ENCODE assay signal across 8 cellular contexts in genomic region chr3:13479582-13480339, GRCh38. TPM values are rescaled to one million over a fixed set of nuclear protein-coding genes. Genes with fewer than 3 reads are reported as not detected.
A peak's percentile ranks its signal among the peaks of the same experiment; 100 is the strongest.
DNase-seq lines count a peak whose midpoint lies in the region; ATAC-seq, FAIRE-seq and TF ChIP-seq lines count a peak whose summit lies in the region.

A gene with protein sequence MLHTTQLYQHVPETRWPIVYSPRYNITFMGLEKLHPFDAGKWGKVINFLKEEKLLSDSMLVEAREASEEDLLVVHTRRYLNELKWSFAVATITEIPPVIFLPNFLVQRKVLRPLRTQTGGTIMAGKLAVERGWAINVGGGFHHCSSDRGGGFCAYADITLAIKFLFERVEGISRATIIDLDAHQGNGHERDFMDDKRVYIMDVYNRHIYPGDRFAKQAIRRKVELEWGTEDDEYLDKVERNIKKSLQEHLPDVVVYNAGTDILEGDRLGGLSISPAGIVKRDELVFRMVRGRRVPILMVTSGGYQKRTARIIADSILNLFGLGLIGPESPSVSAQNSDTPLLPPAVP (plus strand): TSS chr3:13480306. CDS start chr3:13480348, 42 bp downstream.

- peak; percentile 97 for FAIRE-seq in GM12891 (lab: Jason Lieb, UNC)

- peak; percentile 21 for TF ChIP-seq CTCF in progenitor cell of endocrine pancreas (IDR thresholded peaks at IDR 0.05; ENCODE audit: unreplicated experiment)

- peaks cover 5% of the 10 kb centered on the region for H3K27me3 Mint-ChIP-seq in progenitor cell of endocrine pancreas

- H3K27ac Mint-ChIP-seq in progenitor cell of endocrine pancreas: peak within 1 kb of the TSS; percentile 94

- peak; percentile 97 for ATAC-seq in HG02840 (IDR thresholded peaks at IDR 0.05; ENCODE audit: low FRiP score, unreplicated experiment)
- peak; percentile 98 for ATAC-seq in left cardiac atrium

- DNase-seq in GM12891 (ENCODE audit: insufficient read length, low spot score) (peak; percentile 100), NCI-H1436 (lab: John Stamatoyannopoulos, UW) (peak; percentile 85), T follicular helper cell (ENCODE audit: low read depth) (peak; percentile 96), amniotic epithelial cell (ENCODE audit: low read depth) (peak; percentile 92), left cardiac atrium (peak; percentile 100), progenitor cell of endocrine pancreas (ENCODE audit: low spot score, unreplicated experiment) (peak; percentile 98), ureter (ENCODE audit: low spot score) (peak; percentile 99)

- H3K4me1 Mint-ChIP-seq in progenitor cell of endocrine pancreas (ENCODE audit: low read depth): peaks cover 20% of the 10 kb centered on the region

- intact Hi-C loops in left cardiac atrium (cut with DNase I): no loop called here

- H3K4me3 Mint-ChIP-seq in progenitor cell of endocrine pancreas (ENCODE audit: low read depth): peak within 1 kb of the TSS; percentile 82

- H3K36me3 Mint-ChIP-seq in progenitor cell of endocrine pancreas (ENCODE audit: insufficient read depth): no peaks in the 10 kb centered on the region

- no peaks in the 10 kb centered on the region for H3K9me3 Mint-ChIP-seq in progenitor cell of endocrine pancreas (ENCODE audit: low read depth)

- no peak for TF ChIP-seq POLR2A in GM12891 (IDR thresholded peaks at IDR 0.05; ENCODE audit: low read depth, low read length)

TF ChIP-seq in GM12891, 5 proteins besides CTCF, POLR2A, EP300 and RAD21:
- TF ChIP-seq POU2F2 (IDR thresholded peaks at IDR 0.05; ENCODE audit: low read depth, low read length): peak; percentile 69; the same call in 1 of the 2 replicates
- TF ChIP-seq PAX5 (IDR thresholded peaks at IDR 0.05; ENCODE audit: insufficient read depth, low read length, severe bottlenecking): no peak
- TF ChIP-seq TAF1 (IDR thresholded peaks at IDR 0.05; ENCODE audit: low read depth, low read length): no peak

RNA-seq across cellular contexts. Expression of the gene that starts here (rescaled TPM):
- polyA plus RNA-seq in GM12891 (2012; ENCODE audit: low read depth, missing spikeins): 0.94 TPM
- total RNA-seq in left cardiac atrium: 10 to 100 TPM; 27.6 to 36.0 TPM
- 14.4 and 14.5 TPM in 2 replicates for total RNA-seq in progenitor cell of endocrine pancreas
- total RNA-seq in ureter: 17.4 TPM

Comparison
In these comparisons a context has a peak if more than half of its experiments do, and no peak if none do; other contexts are left out.
1. Peak in every context shown above with its lines: DNase-seq and ATAC-seq.